ENCODE assay signal across 8 cellular contexts in genomic region chr11:119381186-119381988, GRCh38.
DNase-seq lines count a peak whose midpoint lies in the region; ATAC-seq and TF ChIP-seq lines count a peak whose summit lies in the region.

TSS of gene USP2 (minus strand) at chr11:119381690. CDS start at chr11:119373480, 8,210 bp downstream.

- DNase-seq in AG09319 (ENCODE audit: extremely low read depth, low read depth) = peak; percentile 91
- DNase-seq in NCI-H345 treated with DMSO at 0.1 percent for 48 hours (lab: John Stamatoyannopoulos, UW; ENCODE audit: unreplicated experiment) = peak; percentile 86
- DNase-seq in activated CD4-positive, CD25-positive, alpha-beta regulatory T cell treated with anti-CD3 and anti-CD28 coated beads, Interleukin-2, amount 50 U/mL, for 16 hours (ENCODE audit: low read depth, low spot score) = peak; percentile 89
- peak; percentile 97 for DNase-seq in central memory CD4-positive, alpha-beta T cell
- peak; percentile 98 for DNase-seq in inferior parietal cortex (ENCODE audit: extremely low spot score)
- DNase-seq in smooth muscle cell of the brain vasculature (ENCODE audit: low read depth, low spot score) = peak; percentile 71

- TF ChIP-seq CTCF in AG09319 (IDR thresholded peaks at IDR 0.05; ENCODE audit: low read depth, low read length) = peak; percentile 85

- peak; percentile 99 for ATAC-seq in GM19025 (IDR thresholded peaks at IDR 0.05; ENCODE audit: low read depth, unreplicated experiment)
- peak; percentile 99 for ATAC-seq in HG03342 (IDR thresholded peaks at IDR 0.05; ENCODE audit: unreplicated experiment)

Comparison
In these comparisons a context has a peak if more than half of its experiments do, and no peak if none do; other contexts are left out.
1. Peak in every context shown above with its lines: DNase-seq and ATAC-seq.